ENCODE assay signal across 22 cellular contexts in genomic region chrX:153761863-153762262, GRCh38. TPM values are rescaled to one million over a fixed set of nuclear protein-coding genes. Genes with fewer than 3 reads are reported as not detected.
DNase-seq lines count a peak whose midpoint lies in the region; ATAC-seq and TF ChIP-seq lines count a peak whose summit lies in the region.
"Had no signal": no experiment of that assay in that cellular context is flagged by ENCODE, and none has a peak within 500 bp of the region (broad histone marks: within the 10 kb centered on the region; RNA-seq: fewer than 3 reads in every experiment).

No MANE protein-coding gene starts in this region.

- H3K79me1 ChIP-seq in mesendoderm (ENCODE audit: low read length), result no peaks in the 10 kb centered on the region

- ATAC-seq in WTC11, result no peak
- ATAC-seq: GM12878, K562 had no signal

- no peak overlapping the region for H3K18ac ChIP-seq in mesendoderm (ENCODE audit: low read length)

- H3K9ac ChIP-seq in mesendoderm (ENCODE audit: low read length), result no peak overlapping the region

- H3K9me3 ChIP-seq in WERI-Rb-1 (ENCODE audit: severe bottlenecking), result peaks cover 2% of the 10 kb centered on the region
- peaks cover 0 to 7% (median 0%) of the 10 kb centered on the region in 8 donors for H3K9me3 ChIP-seq in spleen
- H3K9me3 ChIP-seq in testis, result no peaks in the 10 kb centered on the region
- H3K9me3 ChIP-seq: SJSA1 had no signal

- POLR2A ChIA-PET in WTC11 (lab: Charles Lee), result no interaction called here

- intact Hi-C loops in spleen (cut with DNase I; ENCODE audit: low total_unique reads) (loop anchor here (2.0 kb wide), 1 partner anchor 191 kb away; no protein-coding TSS in a partner anchor), testis (cut with DNase I; ENCODE audit: low total_unique reads) (loop anchor here (10.0 kb wide), 1 partner anchor 193 kb away; no protein-coding TSS in a partner anchor)

- no peak for TF ChIP-seq CTCF in WERI-Rb-1 (IDR thresholded peaks at IDR 0.05; ENCODE audit: low read depth, low read length)
- TF ChIP-seq CTCF in spleen (IDR thresholded peaks at IDR 0.05 in 8 of 11, conservative IDR thresholded peaks at IDR 0.05 in 3 of 11), result no peak
- no peak for TF ChIP-seq CTCF in WTC11 (IDR thresholded peaks at IDR 0.05)
- TF ChIP-seq CTCF in testis (IDR thresholded peaks at IDR 0.05), result no peak

- no peak overlapping the region for H4K8ac ChIP-seq in mesendoderm (ENCODE audit: low read depth, low read length)

- H3K4me1 Mint-ChIP-seq in WTC11, result peaks cover 3% of the 10 kb centered on the region; the same call in 1 of the 2 replicates
- peaks cover 5% of the 10 kb centered on the region for H3K4me1 Mint-ChIP-seq in T-helper 2 cell treated with Interferon-gamma antibody and Interleukin-4, amounts not matched to agents 5 μg/mL and 100 μg/mL, for 36 hours (ENCODE audit: low read depth)

- WGBS in mesendoderm (ENCODE audit: extremely low coverage, insufficient coverage, low lambda C conversion rate), result no CpG with 5 or more reads among the region's 15 CpGs
- 79 to 94% (median 84%) methylated on average over 3 to 15 of the region's 15 CpGs for WGBS in spleen, 5 donors
- WGBS in testis, 2 donors, result 63 to 89% methylated on average over 3 to 15 of the region's 15 CpGs

- H3K79me2 ChIP-seq in mesendoderm (ENCODE audit: control insufficient read depth, insufficient read depth, low read length), result no peaks in the 10 kb centered on the region

- TF ChIP-seq POLR2A in spleen (IDR thresholded peaks at IDR 0.05) (no peak), testis (IDR thresholded peaks at IDR 0.05) (no peak)

- no peak overlapping the region for H3K4me3 Mint-ChIP-seq in WTC11
- no peak overlapping the region for H3K4me3 Mint-ChIP-seq in T-helper 2 cell treated with Interferon-gamma antibody and Interleukin-4, amounts not matched to agents 5 μg/mL and 100 μg/mL, for 36 hours
- H3K4me3 Mint-ChIP-seq: CD4-positive, alpha-beta memory T cell had no signal

- no peak overlapping the region for H4K5ac ChIP-seq in mesendoderm (ENCODE audit: low read length)

- H3K4ac ChIP-seq in mesendoderm (ENCODE audit: low read depth, low read length), result no peak overlapping the region

- H3K23ac ChIP-seq in mesendoderm (ENCODE audit: low read length), result no peak overlapping the region

- H3K4me2 ChIP-seq in mesendoderm (ENCODE audit: low read length), result no peak overlapping the region

- no peaks in the 10 kb centered on the region for H3K27me3 Mint-ChIP-seq in WTC11 (ENCODE audit: low read depth)
- peaks cover 5% of the 10 kb centered on the region for H3K27me3 Mint-ChIP-seq in T-helper 2 cell treated with Interferon-gamma antibody and Interleukin-4, amounts not matched to agents 5 μg/mL and 100 μg/mL, for 36 hours (ENCODE audit: low read depth)
- H3K27me3 Mint-ChIP-seq: CD4-positive, alpha-beta memory T cell had no signal

- H2AK5ac ChIP-seq in mesendoderm (ENCODE audit: low read length), result no peak overlapping the region

- no peak overlapping the region for H3K27ac Mint-ChIP-seq in WTC11
- H3K27ac Mint-ChIP-seq in T-helper 2 cell treated with Interferon-gamma antibody and Interleukin-4, amounts not matched to agents 5 μg/mL and 100 μg/mL, for 36 hours, result no peak overlapping the region
- H3K27ac Mint-ChIP-seq: CD4-positive, alpha-beta memory T cell had no signal

- H2BK15ac ChIP-seq in mesendoderm (replicated peaks; ENCODE audit: low read depth), result no peak overlapping the region

- H3K27ac ChIP-seq in WERI-Rb-1, result no peak overlapping the region
- H3K27ac ChIP-seq in mesendoderm (ENCODE audit: low read depth, low read length), result no peak overlapping the region
- no peak overlapping the region for H3K27ac ChIP-seq in spleen
- no peak overlapping the region for H3K27ac ChIP-seq in testis
- H3K27ac ChIP-seq: SJSA1 had no signal

- H3K27me3 ChIP-seq in H7 (ENCODE audit: control insufficient read depth, insufficient read depth, low read length) (no peaks in the 10 kb centered on the region), WERI-Rb-1 (ENCODE audit: insufficient read depth, low read depth, severe bottlenecking) (peaks cover 29% of the 10 kb centered on the region), mesendoderm (ENCODE audit: insufficient read depth, low read length, poor library complexity) (no peaks in the 10 kb centered on the region), spleen (replicated peaks in 1 of 7) (peaks cover 0 to 11% (median 0%) of the 10 kb centered on the region in 7 donors), testis (no peaks in the 10 kb centered on the region)
- H3K27me3 ChIP-seq: SJSA1 had no signal

- no peaks in the 10 kb centered on the region for H3K36me3 Mint-ChIP-seq in WTC11
- no peaks in the 10 kb centered on the region for H3K36me3 Mint-ChIP-seq in T-helper 2 cell treated with Interferon-gamma antibody and Interleukin-4, amounts not matched to agents 5 μg/mL and 100 μg/mL, for 36 hours (ENCODE audit: low read depth)
- H3K36me3 Mint-ChIP-seq: CD4-positive, alpha-beta memory T cell had no signal

- H3K36me3 ChIP-seq in H7 (replicated peaks; ENCODE audit: control insufficient read depth, insufficient read depth, low read length) (no peaks in the 10 kb centered on the region), WERI-Rb-1 (no peaks in the 10 kb centered on the region), mesendoderm (ENCODE audit: control insufficient read depth, insufficient read depth, low read length) (no peaks in the 10 kb centered on the region), spleen (no peaks in the 10 kb centered on the region), testis (ENCODE audit: low read depth, missing control alignments) (no peaks in the 10 kb centered on the region)
- H3K36me3 ChIP-seq: SJSA1 had no signal

- no peak overlapping the region for H3K56ac ChIP-seq in mesendoderm (ENCODE audit: low read length)

- DNase-seq in H7 (peak; percentile 41), WERI-Rb-1 (peak; percentile 27), mesendoderm (peak; percentile 19), spleen (peak; percentile 50), WTC11 (ENCODE audit: low spot score) (no peak), testis (no peak)
- DNase-seq in T-helper 2 cell treated with Interferon-gamma antibody and Interleukin-4, amounts not matched to agents 5 μg/mL and 100 μg/mL, for 36 hours (ENCODE audit: low spot score), result no peak
- DNase-seq: C1 segment of cervical spinal cord; CD4-positive, alpha-beta memory T cell; COR-L47; MV-4-11; NCI-H1105; NCI-H1436 treated with DMSO at 0.1 percent for 48 hours; NCI-H1930; NCI-H2107; Right ventricle myocardium superior; RPMI8226 had no signal

- H2BK5ac ChIP-seq in mesendoderm (ENCODE audit: low read length), result no peak overlapping the region

- no peak overlapping the region for H3K4me3 ChIP-seq in H7 (ENCODE audit: insufficient read depth, low read depth, low read length)
- no peak overlapping the region for H3K4me3 ChIP-seq in WERI-Rb-1 (ENCODE audit: low read depth, low read length)
- H3K4me3 ChIP-seq in mesendoderm (ENCODE audit: low read length), result no peak overlapping the region
- no peak overlapping the region for H3K4me3 ChIP-seq in spleen
- no peak overlapping the region for H3K4me3 ChIP-seq in testis
- H3K4me3 ChIP-seq: GM12878, K562, SJSA1 had no signal

- no peak overlapping the region for H2BK120ac ChIP-seq in mesendoderm (ENCODE audit: low read depth, low read length)

- no peaks in the 10 kb centered on the region for H3K9me3 Mint-ChIP-seq in WTC11
- H3K9me3 Mint-ChIP-seq in T-helper 2 cell treated with Interferon-gamma antibody and Interleukin-4, amounts not matched to agents 5 μg/mL and 100 μg/mL, for 36 hours, result no peaks in the 10 kb centered on the region
- H3K9me3 Mint-ChIP-seq: CD4-positive, alpha-beta memory T cell had no signal

- CTCF ChIA-PET in WTC11 (lab: Charles Lee), result interaction anchor here (1.5 kb wide), 1 partner anchor 17 kb away, joined by 3 read pairs; no protein-coding TSS in a partner anchor

- H3K4me1 ChIP-seq in mesendoderm (ENCODE audit: control insufficient read depth, low read depth, low read length), result no peaks in the 10 kb centered on the region
- peaks cover 0 to 26% (median 16%) of the 10 kb centered on the region in 6 donors for H3K4me1 ChIP-seq in spleen
- peaks cover 14% of the 10 kb centered on the region for H3K4me1 ChIP-seq in testis

RNA-seq across cellular contexts. Expression of gene PLXNB3, which starts 2.2 kb away (rescaled TPM):
- 0.07 TPM in 1 of 2 replicates, not detected in the other for total RNA-seq in H7 (2014; rRNA removed; shearing (Covaris generic))
- 0.39 TPM for polyA plus RNA-seq in mesendoderm (2013, experiment 1 of 2)
- 0.39 TPM for polyA plus RNA-seq in mesendoderm (2013, experiment 2 of 2)
- total RNA-seq in spleen (1 to 10 TPM in 6 of 7 donors, under 1 TPM in 1; 0.68 to 2.8 (median 1.7) TPM), WTC11 (2021) (2.5 to 4.2 TPM (median 2.9 TPM) in 3 replicates), testis (10 to 100 TPM; 49.3 to 57.9 TPM)
- polyA plus RNA-seq in spleen (1 to 10 TPM in 1 of 3 donors, under 1 TPM in 2; 0.48 to 1.5 (median 0.49) TPM), testis (ENCODE audit: insufficient read depth, low read depth, low replicate concordance) (28.0 TPM)
- total RNA-seq: A673; CD4-positive, alpha-beta memory T cell had no signal
- polyA plus RNA-seq: CD4-positive, alpha-beta memory T cell had no signal

RNA-seq across cellular contexts. Expression of gene SRPK3, which starts 19.0 kb away (rescaled TPM):
- total RNA-seq in H7 (2014; rRNA removed; shearing (Covaris generic)), result not detected in 2 replicates
- polyA plus RNA-seq in mesendoderm (2013, experiment 1 of 2), result 0.18 TPM
- 0.01 TPM for polyA plus RNA-seq in mesendoderm (2013, experiment 2 of 2)
- total RNA-seq in spleen (not detected), WTC11 (2021) (not detected in 3 replicates), testis (1 to 10 TPM in 1 of 2 donors, under 1 TPM in 1; 0.62 to 2.2 TPM)
- polyA plus RNA-seq in spleen (under 1 TPM; 0.03 to 0.26 (median 0.07) TPM), testis (ENCODE audit: insufficient read depth, low read depth, low replicate concordance) (1.3 TPM)
- total RNA-seq: A673; CD4-positive, alpha-beta memory T cell; GM12878; MCF 10A; SJSA1 had no signal
- polyA plus RNA-seq: CD4-positive, alpha-beta memory T cell had no signal

RNA-seq across cellular contexts. Expression of gene IDH3G, which starts 32.3 kb away (rescaled TPM):
- 63.3 and 76.2 TPM in 2 replicates for total RNA-seq in H7 (2014; rRNA removed; shearing (Covaris generic))
- 42.6 TPM for polyA plus RNA-seq in mesendoderm (2013, experiment 1 of 2)
- 41.0 TPM for polyA plus RNA-seq in mesendoderm (2013, experiment 2 of 2)
- 10 to 100 TPM; 51.8 to 92.7 (median 68.7) TPM for total RNA-seq in spleen
- polyA plus RNA-seq in spleen, result 10 to 100 TPM; 32.7 to 47.0 (median 41.3) TPM
- 50.4 to 52.9 TPM (median 52.4 TPM) in 3 replicates for total RNA-seq in WTC11 (2021)
- total RNA-seq in testis, result 10 to 100 TPM; 74.9 to 83.1 TPM
- 52.4 TPM for polyA plus RNA-seq in testis (ENCODE audit: insufficient read depth, low read depth, low replicate concordance)

RNA-seq across cellular contexts. Expression of gene SSR4, which starts 32.6 kb away (rescaled TPM):
- total RNA-seq in H7 (2014; rRNA removed; shearing (Covaris generic)), result 148 and 198 TPM in 2 replicates
- polyA plus RNA-seq in mesendoderm (2013, experiment 1 of 2), result 237 TPM
- 230 TPM for polyA plus RNA-seq in mesendoderm (2013, experiment 2 of 2)
- total RNA-seq in spleen, result 100 to 1,000 TPM; 144 to 307 (median 217) TPM
- 100 to 1,000 TPM; 357 to 488 (median 359) TPM for polyA plus RNA-seq in spleen
- 203 to 237 TPM (median 232 TPM) in 3 replicates for total RNA-seq in WTC11 (2021)
- 100 to 1,000 TPM; 246 to 294 TPM for total RNA-seq in testis
- 275 TPM for polyA plus RNA-seq in testis (ENCODE audit: insufficient read depth, low read depth, low replicate concordance)

RNA-seq across cellular contexts. Expression of gene ABCD1, which starts 37.2 kb away (rescaled TPM):
- total RNA-seq in H7 (2014; rRNA removed; shearing (Covaris generic)), result 12.2 and 17.1 TPM in 2 replicates
- 13.0 TPM for polyA plus RNA-seq in mesendoderm (2013, experiment 1 of 2)
- polyA plus RNA-seq in mesendoderm (2013, experiment 2 of 2), result 12.3 TPM
- total RNA-seq in spleen (10 to 100 TPM; 14.9 to 28.1 (median 23.2) TPM), WTC11 (2021) (9.1 to 10.4 TPM (median 9.5 TPM) in 3 replicates), testis (100 to 1,000 TPM in 1 of 2 donors, 10 to 100 TPM in 1; 84.4 to 112 TPM)
- polyA plus RNA-seq in spleen (1 to 10 TPM; 5.1 to 9.7 (median 6.9) TPM), testis (ENCODE audit: insufficient read depth, low read depth, low replicate concordance) (34.3 TPM)

Comparison
In these comparisons a context has a peak if more than half of its experiments do, and no peak if none do; other contexts are left out.
1. DNase-seq: peak in H7 (single experiment), WERI-Rb-1 (single experiment), mesendoderm (single experiment) and spleen (single experiment); none in WTC11 (single experiment), T-helper 2 cell treated with Interferon-gamma antibody and Interleukin-4, amounts not matched to agents 5 μg/mL and 100 μg/mL, for 36 hours (single experiment) and testis (single experiment).